ENCODE assay signal across 10 cellular contexts in the genomic region with DNA sequence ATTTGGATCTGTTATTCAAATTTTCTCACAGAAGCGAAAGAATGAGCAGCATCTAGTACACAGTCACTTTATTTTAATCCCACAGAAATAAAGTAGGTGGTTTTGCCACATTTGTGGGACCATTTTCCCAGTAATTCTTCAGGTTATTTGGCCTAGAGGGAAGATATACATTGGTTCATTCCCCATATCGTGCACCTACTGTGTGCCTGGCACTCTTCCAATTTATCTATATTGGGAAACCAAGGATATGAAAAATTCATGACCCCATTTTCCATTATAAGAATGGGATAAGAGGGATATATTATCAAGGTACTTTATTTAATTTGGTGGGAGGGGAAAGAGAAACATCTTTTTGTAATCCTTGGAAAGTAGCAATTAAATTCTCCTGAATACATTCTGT.
"Had no signal": no experiment of that assay in that cellular context is flagged by ENCODE, and none has a peak within 500 bp of the region (broad histone marks: within the 10 kb centered on the region; RNA-seq: fewer than 3 reads in every experiment).

No MANE protein-coding gene starts in this region.

- H3K27ac Mint-ChIP-seq: HFFc6, IgD-negative memory B cell had no signal

- H3K4me3 ChIP-seq: GM23248, HAP-1 had no signal

- H3K27me3 Mint-ChIP-seq: IgD-negative memory B cell had no signal

- ATAC-seq: HCT116, HepG2 had no signal

- FAIRE-seq: HepG2 had no signal

- H3K4me1 ChIP-seq: HAP-1 had no signal

- H3K9ac ChIP-seq: GM23248 had no signal

- H3K9me3 ChIP-seq: HAP-1 had no signal

- DNase-seq: GM23248, GOT3, H7, HFFc6, KG1 had no signal

- H3K4me3 Mint-ChIP-seq: HFFc6, IgD-negative memory B cell had no signal

- H2AFZ ChIP-seq: GM23248 had no signal

- H3K9me3 Mint-ChIP-seq: HFFc6, IgD-negative memory B cell had no signal

- H3K27ac ChIP-seq: GM23248, HL-60 had no signal
